8 cellular contexts compared by ENCODE assay signal in the genomic region with DNA sequence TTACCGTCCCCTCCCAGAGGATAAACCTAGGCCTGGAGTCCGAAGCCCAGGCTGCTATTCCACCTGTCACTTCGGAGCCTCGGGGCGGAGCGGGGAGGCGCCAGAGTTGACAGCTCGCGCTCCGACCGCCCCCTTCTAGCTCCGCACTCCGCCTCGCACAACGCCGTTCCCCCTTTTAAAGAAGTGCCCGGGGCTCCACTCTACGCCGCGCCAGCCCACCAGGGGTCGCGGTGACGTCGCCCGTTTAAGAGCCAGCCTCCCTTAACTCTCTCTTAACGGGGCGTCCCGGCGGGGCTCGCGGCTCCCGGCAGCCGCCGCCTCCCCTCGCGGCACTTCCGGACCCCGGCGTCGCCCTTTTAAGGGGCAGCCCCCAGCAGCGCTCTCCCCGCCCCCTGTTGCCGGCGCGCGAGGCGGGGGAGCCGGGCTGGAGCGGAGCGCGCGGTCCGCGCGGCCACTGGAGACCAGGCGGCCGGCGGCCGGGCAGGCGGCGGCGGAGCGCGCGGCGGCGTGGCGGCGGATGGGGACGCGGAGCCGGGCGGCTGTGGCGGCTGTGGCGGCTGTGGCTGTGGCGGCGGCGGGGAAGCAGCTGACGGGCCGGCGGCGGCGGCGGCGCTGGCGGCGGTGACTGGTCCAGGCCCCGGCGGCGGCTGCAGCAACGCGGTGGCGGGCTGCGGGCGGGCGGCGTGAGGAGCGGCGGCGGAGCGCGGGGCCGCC. TPM values are rescaled to one million over a fixed set of nuclear protein-coding genes. Genes with fewer than 3 reads are reported as not detected.
DNase-seq lines count a peak whose midpoint lies in the region; TF ChIP-seq lines count a peak whose summit lies in the region.

TSS of gene INAFM2 (plus strand) at position 454 of the 714 bp plus-strand sequence. CDS start 364 bp downstream, outside the sequence.

- no peak within 1 kb of the TSS for H3K56ac ChIP-seq in H9 (ENCODE audit: insufficient read length, low read depth, low read length)

- H2BK5ac ChIP-seq in H9 (ENCODE audit: insufficient read length, low read length), result no peak within 1 kb of the TSS

- TF ChIP-seq CTCF in H9 (conservative IDR thresholded peaks at IDR 0.05) (peak; percentile 60), foreskin fibroblast (IDR thresholded peaks at IDR 0.05; ENCODE audit: low read depth, low read length) (peak; percentile 39), neural crest cell (conservative IDR thresholded peaks at IDR 0.05) (peak; percentile 76)

- no peak within 1 kb of the TSS for H3K4ac ChIP-seq in H9 (ENCODE audit: low read depth, low read length)

- no peaks in the 10 kb centered on the region for H4K20me1 ChIP-seq in H9 (ENCODE audit: control insufficient read depth, insufficient read depth, insufficient read length)

- H2AK5ac ChIP-seq in H9 (ENCODE audit: insufficient read length, low read length), result no peak within 1 kb of the TSS

- H3K27ac ChIP-seq in H9 (ENCODE audit: insufficient read length, low read depth, low read length) (no peak within 1 kb of the TSS), stomach smooth muscle (ENCODE audit: low read length) (peak within 1 kb of the TSS; percentile 99)

- H4K5ac ChIP-seq in H9 (ENCODE audit: insufficient read length, low read depth, low read length), result no peak within 1 kb of the TSS

- peaks cover 4 to 5% of the 10 kb centered on the region in 2 donors for H3K36me3 ChIP-seq in stomach smooth muscle (ENCODE audit: control insufficient read depth in 2 of 2, insufficient read depth in 2 of 2, low read length in 2 of 2)

- no peak within 1 kb of the TSS for H2BK15ac ChIP-seq in H9 (ENCODE audit: low read depth, low read length)

- H3K27me3 ChIP-seq in H9 (ENCODE audit: insufficient read depth, low read length) (no peaks in the 10 kb centered on the region; the same call in 1 of the 2 replicates), stomach smooth muscle (ENCODE audit: control insufficient read depth in 1 of 2, insufficient read depth in 2 of 2, low read length in 2 of 2) (no peaks in the 10 kb centered on the region)

- peak within 1 kb of the TSS; percentile 62 to 64 for H3K4me3 ChIP-seq in foreskin fibroblast (ENCODE audit: low read depth in 1 of 2, low read length in 2 of 2)
- peak within 1 kb of the TSS; percentile 84 to 86 for H3K4me3 ChIP-seq in stomach smooth muscle (ENCODE audit: low read length in 2 of 2)

- no CpG with 5 or more reads among the region's 103 CpGs for WGBS in H9 (ENCODE audit: extremely low coverage, insufficient read length, low lambda C conversion rate)

- no peak within 1 kb of the TSS for H3T11ph ChIP-seq in H9 (ENCODE audit: low read length)

- H3K9me3 Mint-ChIP-seq in H9, result peaks cover 0 to 6% of the 10 kb centered on the region in 2 experiments; a peak in 1 of 5 replicates
- no peaks in the 10 kb centered on the region for H3K9me3 Mint-ChIP-seq in neural crest cell

- H3K4me1 Mint-ChIP-seq in H9 (peaks cover 53 to 58% of the 10 kb centered on the region in 2 experiments), neural crest cell (peaks cover 43% of the 10 kb centered on the region)

- H3K4me1 ChIP-seq in H9 (ENCODE audit: insufficient read depth, low read length), result peaks cover 23% of the 10 kb centered on the region; the same call in 1 of the 2 replicates
- peaks cover 45% of the 10 kb centered on the region for H3K4me1 ChIP-seq in stomach smooth muscle (ENCODE audit: control insufficient read depth, insufficient read depth, low read length)

- H3K36me3 Mint-ChIP-seq in H9 (ENCODE audit: insufficient read depth in 1 of 3, low read depth in 3 of 3), result peaks cover 0 to 9% (median 6%) of the 10 kb centered on the region in 3 experiments; a peak in 4 of 7 replicates
- no peaks in the 10 kb centered on the region for H3K36me3 Mint-ChIP-seq in neural crest cell (ENCODE audit: low read depth)

- H3K9ac ChIP-seq in H9 (ENCODE audit: extremely low read depth, insufficient read length, low read length) (no peak within 1 kb of the TSS), stomach smooth muscle (ENCODE audit: low read length in 2 of 2) (peak within 1 kb of the TSS; percentile 76 to 96)

- H4K91ac ChIP-seq in H9 (ENCODE audit: insufficient read length, low read depth, low read length), result no peak within 1 kb of the TSS

- H3K79me2 ChIP-seq in H9 (ENCODE audit: insufficient read depth, low read length), result no peaks in the 10 kb centered on the region

- H3K79me1 ChIP-seq in H9 (ENCODE audit: insufficient read depth, low read depth, low read length, poor library complexity, severe bottlenecking), result no peaks in the 10 kb centered on the region

- H3K4me2 ChIP-seq in H9 (ENCODE audit: insufficient read depth, insufficient read length, low read length), result peak within 1 kb of the TSS; percentile 58

- H3K4me3 Mint-ChIP-seq in H9, result peak within 1 kb of the TSS; percentile 67 to 85
- peak within 1 kb of the TSS; percentile 88 for H3K4me3 Mint-ChIP-seq in neural crest cell

- no peak within 1 kb of the TSS; the same call in 1 of the 2 replicates for H3K14ac ChIP-seq in H9 (ENCODE audit: insufficient read depth, low read length)

- no peak within 1 kb of the TSS for H2BK20ac ChIP-seq in H9 (ENCODE audit: low read depth, low read length, poor library complexity, severe bottlenecking)

- H2BK12ac ChIP-seq in H9 (ENCODE audit: insufficient read length, low read depth, low read length), result no peak within 1 kb of the TSS

- no peak within 1 kb of the TSS for H3K23ac ChIP-seq in H9 (ENCODE audit: insufficient read length, low read depth, low read length)

- H3K23me2 ChIP-seq in H9 (ENCODE audit: insufficient read length, low read depth, low read length, poor library complexity, severe bottlenecking), result peaks cover 10% of the 10 kb centered on the region

- H3K18ac ChIP-seq in H9 (ENCODE audit: insufficient read length, low read depth, low read length), result no peak within 1 kb of the TSS

- no peak within 1 kb of the TSS for H4K8ac ChIP-seq in H9 (replicated peaks; ENCODE audit: insufficient read length, low read depth, low read length)

- DNase-seq in G401 (ENCODE audit: low spot score) (peak; percentile 92), H9 (peak; percentile 96), M059J (ENCODE audit: low read depth) (peak; percentile 85), SHP77 treated with DMSO at 0.1 percent for 48 hours (lab: John Stamatoyannopoulos, UW) (peak; percentile 89), foreskin fibroblast (peak; percentile 90 to 95), neural crest cell (ENCODE audit: low read depth, low spot score) (peak; percentile 91)
- DNase-seq in activated effector memory CD4-positive, alpha-beta T cell treated with anti-CD3 and anti-CD28 coated beads, Interleukin-2, amount 50 U/mL, for 16 hours, result peak; percentile 96

- in situ Hi-C loops in G401 (cut with HindIII; ENCODE audit: low sequenced_read_pairs), result no loop called here

- H3K9me3 ChIP-seq in H9 (ENCODE audit: control insufficient read depth, low read depth, low read length) (no peaks in the 10 kb centered on the region), stomach smooth muscle (ENCODE audit: control insufficient read depth in 2 of 2, low read length in 2 of 2) (no peaks in the 10 kb centered on the region)

- peaks cover 38% of the 10 kb centered on the region for H3K27me3 Mint-ChIP-seq in H9 (ENCODE audit: low read depth)
- H3K27me3 Mint-ChIP-seq in neural crest cell (ENCODE audit: low read depth), result peaks cover 29% of the 10 kb centered on the region

- H2BK120ac ChIP-seq in H9 (ENCODE audit: low read depth, low read length, poor library complexity, severe bottlenecking), result no peak within 1 kb of the TSS

- H3K27ac Mint-ChIP-seq in H9, result no peak within 1 kb of the TSS
- H3K27ac Mint-ChIP-seq in neural crest cell (ENCODE audit: unreplicated experiment), result no peak within 1 kb of the TSS

- H2AFZ ChIP-seq in H9 (ENCODE audit: low read length), result no peak within 1 kb of the TSS

RNA-seq across cellular contexts. Expression of gene INAFM2, which starts in this region (rescaled TPM):
- total RNA-seq in G401 (2014; rRNA removed; shearing (Covaris generic)), result 203 TPM in 2 replicates
- total RNA-seq in H9 (2021) (23.1 and 25.4 TPM in 2 replicates), neural crest cell (22.8 and 27.5 TPM in 2 replicates)
- total RNA-seq in M059J (2014; rRNA removed; shearing (Covaris generic)), result 21.6 and 29.3 TPM in 2 replicates
